29 cellular contexts compared by ENCODE assay signal in the genomic region with DNA sequence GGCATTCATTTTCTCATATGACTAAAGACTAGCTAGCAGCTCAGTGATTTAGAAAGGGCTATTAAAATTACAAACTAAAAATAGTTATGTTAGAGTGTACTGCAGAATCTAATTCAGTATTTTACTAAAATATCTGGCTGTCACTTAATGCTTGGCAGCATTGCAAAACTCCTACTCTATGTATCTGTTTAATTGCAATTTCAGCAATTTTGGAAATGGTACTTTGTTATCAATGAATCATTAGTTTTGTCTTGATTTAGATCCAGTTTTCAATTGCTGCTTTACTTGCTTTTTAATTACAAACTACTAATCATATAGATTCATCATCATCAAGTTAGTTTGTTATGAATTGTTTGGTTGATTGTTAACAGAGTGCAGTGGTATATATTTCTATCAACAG. TPM values are rescaled to one million over a fixed set of nuclear protein-coding genes. Genes with fewer than 3 reads are reported as not detected.
"Had no signal": no experiment of that assay in that cellular context is flagged by ENCODE, and none has a peak within 500 bp of the region (broad histone marks: within the 10 kb centered on the region; RNA-seq: fewer than 3 reads in every experiment).

No MANE protein-coding gene starts in this region.

- H3K36me3 ChIP-seq: stomach, suprapubic skin, thoracic aorta, thyroid gland, tibial artery, tibial nerve, transverse colon, upper lobe of left lung, upper lobe of right lung, uterus, vagina had no signal

- H3K4me3 ChIP-seq: stomach, suprapubic skin, testis, thoracic aorta, thyroid gland, tibial artery, tibial nerve, transverse colon, upper lobe of left lung, upper lobe of right lung, uterus, vagina had no signal

- H3K9me3 ChIP-seq: testis, thyroid gland, upper lobe of right lung, vagina had no signal

- H3K4me1 ChIP-seq: stomach, suprapubic skin, testis, thyroid gland, tibial artery, tibial nerve, transverse colon, upper lobe of left lung, upper lobe of right lung, uterus, vagina had no signal

- ATAC-seq: stimulated activated effector memory CD8-positive, alpha-beta T cell treated with anti-CD3 and anti-CD28 coated beads, Interleukin-12 subunit alpha, Interleukin-12 subunit beta, amount 100 ng/mL, for 72 hours; stimulated activated memory B cell treated with anti-CD40 and anti-IgM and Interleukin-4, amounts not matched to agents 10 μg/mL and 1 μg/mL and 100 μg/mL, for 72 hours; stimulated activated naive B cell treated with anti-CD40 and anti-IgM and Interleukin-4, amounts not matched to agents 10 μg/mL and 1 μg/mL and 100 μg/mL, for 72 hours; stimulated activated naive CD8-positive, alpha-beta T cell treated with anti-CD3 and anti-CD28 coated beads, Interleukin-15, amount 100 ng/mL, for 72 hours; stimulated activated naive CD8-positive, alpha-beta T cell treated with anti-CD3 and anti-CD28 coated beads, Interleukin-15, Interleukin-2, amounts not matched to agents 100 U/mL and 50 U/mL, for 24 hours; upper lobe of right lung had no signal

- H3K27ac ChIP-seq: stomach, suprapubic skin, testis, thoracic aorta, thyroid gland, tibial artery, tibial nerve, transverse colon, upper lobe of left lung, upper lobe of right lung, uterus, vagina had no signal

- DNase-seq: stimulated activated CD4-positive, alpha-beta T cell treated with anti-CD3 and anti-CD28 coated beads, Interleukin-2, amount 100 ng/mL, for 48 hours; stimulated activated CD4-positive, alpha-beta T cell treated with anti-CD3 and anti-CD28 coated beads, Interleukin-4, amount 100 ng/mL, for 1 hour; stimulated activated CD4-positive, alpha-beta T cell treated with anti-CD3 and anti-CD28 coated beads, Interleukin-4, amount 100 ng/mL, for 24 hours; stimulated activated CD4-positive, alpha-beta T cell treated with anti-CD3 and anti-CD28 coated beads, Interleukin-4, amount 100 ng/mL, for 4 hours; stimulated activated CD8-positive, alpha-beta memory T cell treated with anti-CD3 and anti-CD28 coated beads, Interleukin-4, amount 100 ng/mL, for 48 hours; stimulated activated naive B cell treated with anti-CD40 and anti-IgM and Interleukin-4, amounts not matched to agents 10 μg/mL and 1 μg/mL and 100 μg/mL, for 72 hours; stimulated activated naive CD4-positive, alpha-beta T cell; stimulated activated naive CD4-positive, alpha-beta T cell treated with Interleukin-2 at 50 U/mL for 16 hours; stimulated activated naive CD8-positive, alpha-beta T cell treated with anti-CD3 and anti-CD28 coated beads, Interleukin-15, amount 100 ng/mL, for 72 hours; stimulated activated naive CD8-positive, alpha-beta T cell treated with anti-CD3 and anti-CD28 coated beads, Interleukin-15, Interleukin-2, amounts not matched to agents 100 U/mL and 50 U/mL, for 24 hours; stomach; substantia nigra; testis; thyroid gland; tibial artery; transverse colon; trophoblast cell; upper lobe of left lung; upper lobe of right lung; uterus had no signal

- FAIRE-seq: urothelium cell line had no signal

- H3K27me3 ChIP-seq: stomach, suprapubic skin, testis, thyroid gland, tibial artery, tibial nerve, transverse colon, upper lobe of left lung, uterus, vagina had no signal

RNA-seq across cellular contexts. Expression of a gene that starts 19.2 kb away (rescaled TPM):
- total RNA-seq: stomach, suprapubic skin, thyroid gland, tibial nerve, ureter, urinary bladder, vagina had no signal
- polyA plus RNA-seq: stomach, urinary bladder had no signal
